ENCODE assay signal across 10 cellular contexts in the genomic region with DNA sequence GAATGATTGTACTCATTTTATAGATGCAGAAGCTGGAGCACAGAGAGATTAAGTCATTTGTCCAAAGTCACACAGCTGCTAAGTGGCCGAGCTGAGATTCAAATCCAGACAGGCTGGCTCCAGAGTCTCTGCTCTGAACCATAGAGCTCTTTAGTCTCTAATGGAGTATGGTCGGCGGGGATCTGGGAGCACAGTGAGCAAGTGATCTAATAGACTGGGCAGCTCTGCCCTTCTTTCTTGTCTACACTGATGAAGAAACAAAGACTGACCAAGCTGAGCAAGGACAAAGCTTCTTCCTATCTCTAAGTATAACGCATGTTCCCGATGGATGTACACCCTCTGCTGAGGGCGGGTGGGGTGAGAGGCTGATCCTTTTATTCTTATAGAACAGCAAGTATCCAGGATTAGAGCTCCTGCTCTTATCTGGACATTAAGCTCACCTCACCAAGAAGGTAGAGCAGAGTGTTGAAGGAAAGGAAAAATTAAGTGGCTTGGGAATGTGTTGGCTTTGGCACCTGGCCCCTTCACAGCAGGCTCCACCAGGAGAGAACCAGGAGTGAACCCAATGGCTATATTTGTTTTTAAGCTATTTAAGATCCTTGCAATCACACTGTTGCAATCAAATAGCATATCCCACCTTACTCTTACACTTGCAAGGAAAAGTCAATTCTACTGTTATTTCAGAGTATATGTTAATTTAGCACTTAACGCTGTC.
DNase-seq lines count a peak whose midpoint lies in the region; TF ChIP-seq lines count a peak whose summit lies in the region.
"Had no signal": no experiment of that assay in that cellular context is flagged by ENCODE, and none has a peak within 500 bp of the region (broad histone marks: within the 10 kb centered on the region; RNA-seq: fewer than 3 reads in every experiment).

No MANE protein-coding gene starts in this region.

- 63% methylated on average over 7 of the region's 7 CpGs for WGBS in esophagus muscularis mucosa

- TF ChIP-seq POLR2A in esophagus muscularis mucosa (IDR thresholded peaks at IDR 0.05; ENCODE audit: low read depth) = no peak

- H3K4me3 ChIP-seq in esophagus muscularis mucosa (peak overlapping the region; percentile 67 to 88 (median 79)), skin epidermis (peak overlapping the region; percentile 42 to 90 (median 62))
- H3K4me3 ChIP-seq: HAP-1 had no signal

- TF ChIP-seq EP300 in esophagus muscularis mucosa (IDR thresholded peaks at IDR 0.05) = no peak

- H3K36me3 ChIP-seq in esophagus muscularis mucosa = peaks cover 0 to 3% (median 0%) of the 10 kb centered on the region in 4 donors
- H3K36me3 ChIP-seq: HAP-1 had no signal

- DNase-seq in DMS79 treated with DMSO at 0.1 percent for 48 hours (lab: John Stamatoyannopoulos, UW) (peak; percentile 21), DMS79 (lab: John Stamatoyannopoulos, UW) (no peak), esophagus muscularis mucosa (ENCODE audit: extremely low spot score) (no peak), SW480 (ENCODE audit: low spot score) (no peak), AG08396 (ENCODE audit: low spot score) (no peak), GM10266 (ENCODE audit: extremely low spot score) (no peak)
- DNase-seq: effector CD8-positive, alpha-beta T cell had no signal

- peak overlapping the region; percentile 91 to 97 (median 93) for H3K27ac ChIP-seq in esophagus muscularis mucosa (replicated peaks in 1 of 4)
- peak overlapping the region in 17 of 21 experiments; percentile 22 to 99 (median 90) for H3K27ac ChIP-seq in skin epidermis

- no peaks in the 10 kb centered on the region for H3K27me3 ChIP-seq in esophagus muscularis mucosa

- peaks cover 66 to 84% (median 76%) of the 10 kb centered on the region in 4 donors for H3K4me1 ChIP-seq in esophagus muscularis mucosa

- H3K9me3 ChIP-seq in esophagus muscularis mucosa = no peaks in the 10 kb centered on the region
- H3K9me3 ChIP-seq: HAP-1 had no signal

- intact Hi-C loops in esophagus muscularis mucosa (cut with DNase I) = no loop called here

- no peak for TF ChIP-seq CTCF in esophagus muscularis mucosa (IDR thresholded peaks at IDR 0.05)
- TF ChIP-seq CTCF in GM10266 (IDR thresholded peaks at IDR 0.05; ENCODE audit: control insufficient read depth, insufficient read depth, low read depth, missing control alignments) = no peak

TF ChIP-seq in PFSK-1, 5 proteins besides CTCF, POLR2A, EP300 and RAD21:
- TF ChIP-seq TAF1 (IDR thresholded peaks at IDR 0.05; ENCODE audit: borderline replicate concordance, insufficient read depth, low read length) (peak; percentile 6; the same call in 1 of the 2 replicates), POLR2AphosphoS5 (IDR thresholded peaks at IDR 0.05; ENCODE audit: low read depth, low read length) (peak; percentile 2)
- TF ChIP-seq, protein P1, sequence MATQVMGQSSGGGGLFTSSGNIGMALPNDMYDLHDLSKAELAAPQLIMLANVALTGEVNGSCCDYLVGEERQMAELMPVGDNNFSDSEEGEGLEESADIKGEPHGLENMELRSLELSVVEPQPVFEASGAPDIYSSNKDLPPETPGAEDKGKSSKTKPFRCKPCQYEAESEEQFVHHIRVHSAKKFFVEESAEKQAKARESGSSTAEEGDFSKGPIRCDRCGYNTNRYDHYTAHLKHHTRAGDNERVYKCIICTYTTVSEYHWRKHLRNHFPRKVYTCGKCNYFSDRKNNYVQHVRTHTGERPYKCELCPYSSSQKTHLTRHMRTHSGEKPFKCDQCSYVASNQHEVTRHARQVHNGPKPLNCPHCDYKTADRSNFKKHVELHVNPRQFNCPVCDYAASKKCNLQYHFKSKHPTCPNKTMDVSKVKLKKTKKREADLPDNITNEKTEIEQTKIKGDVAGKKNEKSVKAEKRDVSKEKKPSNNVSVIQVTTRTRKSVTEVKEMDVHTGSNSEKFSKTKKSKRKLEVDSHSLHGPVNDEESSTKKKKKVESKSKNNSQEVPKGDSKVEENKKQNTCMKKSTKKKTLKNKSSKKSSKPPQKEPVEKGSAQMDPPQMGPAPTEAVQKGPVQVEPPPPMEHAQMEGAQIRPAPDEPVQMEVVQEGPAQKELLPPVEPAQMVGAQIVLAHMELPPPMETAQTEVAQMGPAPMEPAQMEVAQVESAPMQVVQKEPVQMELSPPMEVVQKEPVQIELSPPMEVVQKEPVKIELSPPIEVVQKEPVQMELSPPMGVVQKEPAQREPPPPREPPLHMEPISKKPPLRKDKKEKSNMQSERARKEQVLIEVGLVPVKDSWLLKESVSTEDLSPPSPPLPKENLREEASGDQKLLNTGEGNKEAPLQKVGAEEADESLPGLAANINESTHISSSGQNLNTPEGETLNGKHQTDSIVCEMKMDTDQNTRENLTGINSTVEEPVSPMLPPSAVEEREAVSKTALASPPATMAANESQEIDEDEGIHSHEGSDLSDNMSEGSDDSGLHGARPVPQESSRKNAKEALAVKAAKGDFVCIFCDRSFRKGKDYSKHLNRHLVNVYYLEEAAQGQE (IDR thresholded peaks at IDR 0.05; ENCODE audit: insufficient read depth in 1 of 2, low read depth in 2 of 2, low read length in 2 of 2) = no peak
